ENCODE assay signal across 13 cellular contexts in genomic region chr11:933002-933820, GRCh38. TPM values are rescaled to one million over a fixed set of nuclear protein-coding genes. Genes with fewer than 3 reads are reported as not detected.
DNase-seq lines count a peak whose midpoint lies in the region; ATAC-seq, FAIRE-seq and TF ChIP-seq lines count a peak whose summit lies in the region.
"Had no signal": no experiment of that assay in that cellular context is flagged by ENCODE, and none has a peak within 500 bp of the region (broad histone marks: within the 10 kb centered on the region; RNA-seq: fewer than 3 reads in every experiment).

No MANE protein-coding gene starts in this region.

- no peak for FAIRE-seq in astrocyte (lab: Jason Lieb, UNC)
- FAIRE-seq: bronchial epithelial cell, K562 had no signal

- no peak overlapping the region for H3K9ac ChIP-seq in astrocyte (ENCODE audit: low read length)

- POLR2A ChIA-PET in CD8-positive, alpha-beta memory T cell (lab: Charles Lee) = no interaction called here

- peaks cover 0 to 24% (median 0%) of the 10 kb centered on the region in 3 donors for H3K36me3 Mint-ChIP-seq in CD8-positive, alpha-beta memory T cell
- peaks cover 7% of the 10 kb centered on the region for H3K36me3 Mint-ChIP-seq in astrocyte (ENCODE audit: low read depth, unreplicated experiment)

- H4K20me1 ChIP-seq in astrocyte (ENCODE audit: insufficient read depth, low read length) = peaks cover 90% of the 10 kb centered on the region

- WGBS in right cardiac atrium = 47% methylated on average over 20 of the region's 20 CpGs
- WGBS in psoas muscle, 3 donors = 40 to 49% (median 45%) methylated on average over 20 of the region's 20 CpGs

- no peaks in the 10 kb centered on the region for H3K27me3 ChIP-seq in CD8-positive, alpha-beta memory T cell (ENCODE audit: insufficient read depth, low read length, poor library complexity, severe bottlenecking)
- H3K27me3 ChIP-seq in astrocyte (ENCODE audit: insufficient read depth, low read length) (no peaks in the 10 kb centered on the region), right cardiac atrium (ENCODE audit: control insufficient read depth, insufficient read depth) (no peaks in the 10 kb centered on the region), psoas muscle (ENCODE audit: insufficient read depth in 3 of 3, low read length in 2 of 3) (no peaks in the 10 kb centered on the region), uterus (no peaks in the 10 kb centered on the region)
- H3K27me3 ChIP-seq: BE2C, neutrophil had no signal

- H3K4me3 Mint-ChIP-seq in CD8-positive, alpha-beta memory T cell = peak overlapping the region in 3 of 7 donors; percentile 14 to 49 (median 17)
- H3K4me3 Mint-ChIP-seq in astrocyte (ENCODE audit: unreplicated experiment) = peak overlapping the region; percentile 27

- H3K27ac ChIP-seq in CD8-positive, alpha-beta memory T cell (ENCODE audit: low read depth, low read length) = no peak overlapping the region
- H3K27ac ChIP-seq in astrocyte (ENCODE audit: low read depth, low read length) = no peak overlapping the region
- peak overlapping the region; percentile 54 for H3K27ac ChIP-seq in right cardiac atrium (ENCODE audit: low read length)
- peak overlapping the region; percentile 71 for H3K27ac ChIP-seq in psoas muscle
- H3K27ac ChIP-seq in uterus = peak overlapping the region in 1 of 2 donors; percentile 1
- H3K27ac ChIP-seq: neutrophil had no signal

- no peaks in the 10 kb centered on the region for H3K9me3 Mint-ChIP-seq in CD8-positive, alpha-beta memory T cell
- H3K9me3 Mint-ChIP-seq in astrocyte (ENCODE audit: unreplicated experiment) = no peaks in the 10 kb centered on the region

- peaks cover 50 to 70% (median 61%) of the 10 kb centered on the region in 3 donors for H3K4me1 Mint-ChIP-seq in CD8-positive, alpha-beta memory T cell
- H3K4me1 Mint-ChIP-seq in astrocyte (ENCODE audit: low read depth, unreplicated experiment) = peaks cover 30% of the 10 kb centered on the region

- H3K36me3 ChIP-seq in CD8-positive, alpha-beta memory T cell (ENCODE audit: insufficient read depth, low read length) = no peaks in the 10 kb centered on the region
- H3K36me3 ChIP-seq in astrocyte (ENCODE audit: insufficient read depth, low read length) = peaks cover 2% of the 10 kb centered on the region
- no peaks in the 10 kb centered on the region for H3K36me3 ChIP-seq in psoas muscle (ENCODE audit: insufficient read depth in 1 of 2, low read depth in 1 of 2)
- no peaks in the 10 kb centered on the region for H3K36me3 ChIP-seq in uterus
- H3K36me3 ChIP-seq: BE2C, neutrophil had no signal

- no peak overlapping the region for H3K4me3 ChIP-seq in CD8-positive, alpha-beta memory T cell (ENCODE audit: low read length)
- H3K4me3 ChIP-seq in astrocyte (ENCODE audit: insufficient read depth, low read depth, low read length) (no peak overlapping the region), right cardiac atrium (ENCODE audit: low read length) (no peak overlapping the region), psoas muscle (peak overlapping the region; percentile 2), uterus (no peak overlapping the region)
- H3K4me3 ChIP-seq: K562 had no signal

- H3K9me3 ChIP-seq in CD8-positive, alpha-beta memory T cell (ENCODE audit: low read length) = no peaks in the 10 kb centered on the region
- H3K9me3 ChIP-seq in astrocyte (ENCODE audit: insufficient read depth, low read depth, low read length) = no peaks in the 10 kb centered on the region
- H3K9me3 ChIP-seq in right cardiac atrium (ENCODE audit: control insufficient read depth, low read length) = no peaks in the 10 kb centered on the region
- no peaks in the 10 kb centered on the region for H3K9me3 ChIP-seq in psoas muscle
- no peaks in the 10 kb centered on the region for H3K9me3 ChIP-seq in uterus
- H3K9me3 ChIP-seq: BE2C, neutrophil had no signal

- DNase-seq in CD8-positive, alpha-beta memory T cell = no peak
- DNase-seq in astrocyte (ENCODE audit: low read depth) = peak; percentile 42
- no peak for DNase-seq in right cardiac atrium
- DNase-seq in psoas muscle = no peak
- DNase-seq in uterus = no peak
- no peak for DNase-seq in stimulated activated naive CD4-positive, alpha-beta T cell (lab: John Stamatoyannopoulos, UW)
- no peak for DNase-seq in GF-D8 (lab: John Stamatoyannopoulos, UW)
- DNase-seq: BE2C, NCI-H526 had no signal

- no peaks in the 10 kb centered on the region for H3K27me3 Mint-ChIP-seq in CD8-positive, alpha-beta memory T cell
- no peaks in the 10 kb centered on the region for H3K27me3 Mint-ChIP-seq in astrocyte (ENCODE audit: low read depth, unreplicated experiment)

- intact Hi-C loops in right cardiac atrium (cut with DNase I) = no loop called here
- intact Hi-C loops in psoas muscle (cut with DNase I) = no loop called here
- intact Hi-C loops in uterus (cut with DNase I; ENCODE audit: low total_unique reads) = no loop called here

- TF ChIP-seq POLR2A in uterus (IDR thresholded peaks at IDR 0.05) = no peak

- H3K27ac Mint-ChIP-seq in CD8-positive, alpha-beta memory T cell = peak overlapping the region in 6 of 8 donors; percentile 30 to 85 (median 54)
- no peak overlapping the region for H3K27ac Mint-ChIP-seq in astrocyte (ENCODE audit: unreplicated experiment)

- peaks cover 54% of the 10 kb centered on the region for H3K4me1 ChIP-seq in CD8-positive, alpha-beta memory T cell (ENCODE audit: insufficient read depth, low read length)
- H3K4me1 ChIP-seq in astrocyte (ENCODE audit: insufficient read depth, low read length) = no peaks in the 10 kb centered on the region
- H3K4me1 ChIP-seq in right cardiac atrium (ENCODE audit: control insufficient read depth, insufficient read depth, low read length) = peaks cover 14% of the 10 kb centered on the region
- H3K4me1 ChIP-seq in psoas muscle = peaks cover 39% of the 10 kb centered on the region
- H3K4me1 ChIP-seq in uterus = peaks cover 0 to 12% of the 10 kb centered on the region in 2 donors
- H3K4me1 ChIP-seq: BE2C had no signal

- CTCF ChIA-PET in CD8-positive, alpha-beta memory T cell (lab: Charles Lee) = no interaction called here

- H3K79me2 ChIP-seq in astrocyte (ENCODE audit: insufficient read depth, low read length) = peaks cover 91% of the 10 kb centered on the region

- no peak overlapping the region for H2AFZ ChIP-seq in astrocyte (ENCODE audit: low read depth, low read length)

- ATAC-seq in right cardiac atrium (peak; percentile 31 to 38), psoas muscle (peak in 3 of 4 donors; percentile 26 to 60 (median 60)), GM18861 (IDR thresholded peaks at IDR 0.05; ENCODE audit: unreplicated experiment) (no peak)
- ATAC-seq: K562 had no signal

- no peak for TF ChIP-seq CTCF in astrocyte (IDR thresholded peaks at IDR 0.05; ENCODE audit: insufficient read depth, low read depth, low read length)
- TF ChIP-seq CTCF in psoas muscle (IDR thresholded peaks at IDR 0.05) = no peak
- no peak for TF ChIP-seq CTCF in uterus (IDR thresholded peaks at IDR 0.05)

- H3K4me2 ChIP-seq in astrocyte (ENCODE audit: low read length) = peak overlapping the region; percentile 4

RNA-seq across cellular contexts. Expression of gene AP2A2, which starts 7.5 kb away (rescaled TPM):
- total RNA-seq in CD8-positive, alpha-beta memory T cell = 10 to 100 TPM; 38.8 to 42.8 TPM
- 13.9 TPM for polyA plus RNA-seq in CD8-positive, alpha-beta memory T cell
- 105 and 110 TPM in 2 replicates for total RNA-seq in astrocyte
- total RNA-seq in right cardiac atrium = 10 to 100 TPM; 45.8 to 55.0 (median 51.9) TPM
- 22.4 TPM for polyA plus RNA-seq in right cardiac atrium
- 10 to 100 TPM; 26.5 to 31.4 (median 27.7) TPM for total RNA-seq in psoas muscle
- polyA plus RNA-seq in psoas muscle = 10 to 100 TPM; 15.9 to 21.7 (median 19.8) TPM
- total RNA-seq in uterus = 100 to 1,000 TPM in 1 of 4 donors, 10 to 100 TPM in 3; 25.6 to 120 (median 40.4) TPM

RNA-seq across cellular contexts. Expression of gene CHID1, which starts 22.6 kb away (rescaled TPM):
- 10 to 100 TPM; 87.2 to 94.1 TPM for total RNA-seq in CD8-positive, alpha-beta memory T cell
- polyA plus RNA-seq in CD8-positive, alpha-beta memory T cell = 57.1 TPM
- total RNA-seq in astrocyte = 72.6 and 74.6 TPM in 2 replicates
- total RNA-seq in right cardiac atrium = 10 to 100 TPM; 60.1 to 70.5 (median 65.8) TPM
- 48.9 TPM for polyA plus RNA-seq in right cardiac atrium
- 10 to 100 TPM; 31.2 to 44.5 (median 34.7) TPM for total RNA-seq in psoas muscle
- polyA plus RNA-seq in psoas muscle = 10 to 100 TPM; 25.5 to 40.4 (median 28.3) TPM
- 10 to 100 TPM; 20.3 to 57.9 (median 48.4) TPM for total RNA-seq in uterus

Comparison
In these comparisons a context has a peak if more than half of its experiments do, and no peak if none do; other contexts are left out.
1. H3K27ac ChIP-seq: peak in right cardiac atrium (single experiment) and psoas muscle (single experiment); none in CD8-positive, alpha-beta memory T cell (single experiment) and astrocyte (single experiment).